In genomic region chr4:89026542-89026941, GRCh38 we compare ENCODE assay signal across 25 cellular contexts.
"Had no signal": no experiment of that assay in that cellular context is flagged by ENCODE, and none has a peak within 500 bp of the region (broad histone marks: within the 10 kb centered on the region; RNA-seq: fewer than 3 reads in every experiment).

No MANE protein-coding gene starts in this region.

- H3K9me3 Mint-ChIP-seq: activated B cell treated with CpG ODN at 0.5 μM for 24 hours; brain; central memory CD8-positive, alpha-beta T cell; T-helper 1 cell treated with Interleukin-12 subunit alpha and Interleukin-12 subunit beta and Interleukin-4 antibody, amounts not matched to agents 30 μg/mL and 1 μg/mL, for 36 hours had no signal

- H3K4me1 Mint-ChIP-seq: activated B cell treated with CpG ODN at 0.5 μM for 24 hours; central memory CD8-positive, alpha-beta T cell had no signal

- ATAC-seq: activated CD8-positive, alpha-beta T cell treated with anti-CD3 and anti-CD28 coated beads, Interleukin-2, amount 10 ng/mL, durations not matched to agents 7 days and 5 days; PC-3 had no signal

- H3K27me3 ChIP-seq: SJSA1 had no signal

- H3K4me3 ChIP-seq: SJSA1 had no signal

- H3K27me3 Mint-ChIP-seq: activated B cell treated with CpG ODN at 0.5 μM for 24 hours; central memory CD8-positive, alpha-beta T cell had no signal

- H3K4me1 ChIP-seq: SJSA1 had no signal

- H3K27ac Mint-ChIP-seq: activated B cell treated with CpG ODN at 0.5 μM for 24 hours; activated CD8-positive, alpha-beta T cell treated with anti-CD3 and anti-CD28 coated beads, Interleukin-2, amount 10 ng/mL, durations not matched to agents 7 days and 5 days; activated naive CD8-positive, alpha-beta T cell; brain; T-helper 1 cell treated with Interleukin-12 subunit alpha and Interleukin-12 subunit beta and Interleukin-4 antibody, amounts not matched to agents 30 μg/mL and 1 μg/mL, for 36 hours had no signal

- H3K9me3 ChIP-seq: SJSA1 had no signal

- H3K27ac ChIP-seq: SJSA1 had no signal

- DNase-seq: activated B cell treated with CpG ODN at 0.5 μM for 24 hours; activated CD4-positive, alpha-beta T cell treated with anti-CD3 and anti-CD28 coated beads for 4 hours; activated CD4-positive, alpha-beta T cell treated with anti-CD3 and anti-CD28 coated beads, Interleukin-2, amount 50 U/mL, for 4 hours; activated CD8-positive, alpha-beta T cell treated with anti-CD3 and anti-CD28 coated beads, Interleukin-2, amount 10 ng/mL, durations not matched to agents 7 days and 5 days; activated effector memory CD4-positive, alpha-beta T cell treated with Interleukin-2 at 50 U/mL for 16 hours; activated naive CD4-positive, alpha-beta T cell; amygdala; IMR-90; KG1; NCI-H1092; NCI-H1417; NCI-H1694; NCI-H2029; NCI-H2107; NCI-H2171 treated with DMSO at 0.1 percent for 48 hours; NCI-H226; NCI-H526 treated with DMSO at 0.1 percent for 48 hours; PC-3; SHP77; T-helper 9 cell had no signal

- H3K4me3 Mint-ChIP-seq: activated B cell treated with CpG ODN at 0.5 μM for 24 hours; activated CD8-positive, alpha-beta T cell treated with anti-CD3 and anti-CD28 coated beads, Interleukin-2, amount 10 ng/mL, durations not matched to agents 7 days and 5 days; activated naive CD8-positive, alpha-beta T cell; brain; central memory CD8-positive, alpha-beta T cell; T-helper 1 cell treated with Interleukin-12 subunit alpha and Interleukin-12 subunit beta and Interleukin-4 antibody, amounts not matched to agents 30 μg/mL and 1 μg/mL, for 36 hours had no signal

- H3K36me3 Mint-ChIP-seq: activated naive CD8-positive, alpha-beta T cell; brain had no signal
